14 cellular contexts compared by ENCODE assay signal in genomic region chr19:14082675-14082960, GRCh38. TPM values are rescaled to one million over a fixed set of nuclear protein-coding genes. Genes with fewer than 3 reads are reported as not detected.
DNase-seq lines count a peak whose midpoint lies in the region; ATAC-seq and TF ChIP-seq lines count a peak whose summit lies in the region.
"Had no signal": no experiment of that assay in that cellular context is flagged by ENCODE, and none has a peak within 500 bp of the region (broad histone marks: within the 10 kb centered on the region; RNA-seq: fewer than 3 reads in every experiment).

No MANE protein-coding gene starts in this region.

- no peak overlapping the region for H2AFZ ChIP-seq in DND-41 (ENCODE audit: low read depth, low read length)
- no peak overlapping the region for H2AFZ ChIP-seq in MM.1S (ENCODE audit: low read length)
- no peak overlapping the region for H2AFZ ChIP-seq in trophoblast cell (ENCODE audit: insufficient read depth, low read length, poor library complexity)

- H3K79me2 ChIP-seq in DND-41 (ENCODE audit: insufficient read depth, low read length) (peaks cover 12% of the 10 kb centered on the region), MM.1S (ENCODE audit: low read length) (no peaks in the 10 kb centered on the region; the same call in 1 of the 2 replicates), trophoblast cell (ENCODE audit: control insufficient read depth, insufficient read depth, low read length, poor library complexity) (peaks cover 6% of the 10 kb centered on the region)

- DNase-seq in DND-41 (no peak), MM.1S (no peak), epithelial cell of esophagus (ENCODE audit: low read depth) (no peak), trophoblast cell (no peak), AG20443 (ENCODE audit: low spot score) (no peak), dermis blood vessel endothelial cell (no peak)
- DNase-seq: EL, heart right ventricle, NCI-H187 treated with DMSO at 0.1 percent for 48 hours, RPMI8226 had no signal

- no peak for TF ChIP-seq CTCF in DND-41 (IDR thresholded peaks at IDR 0.05; ENCODE audit: borderline replicate concordance, extremely low read depth, low read length, poor library complexity, severe bottlenecking)
- TF ChIP-seq CTCF in MM.1S (IDR thresholded peaks at IDR 0.05; ENCODE audit: low read length): no peak
- TF ChIP-seq CTCF in epithelial cell of esophagus (IDR thresholded peaks at IDR 0.05; ENCODE audit: insufficient read depth, low read depth, low read length, missing control alignments): no peak

- H3K9ac ChIP-seq in DND-41 (ENCODE audit: low read depth, low read length) (0 out of 2 replicates have a peak overlapping the region, but pooled peaks have one; percentile 70), MM.1S (ENCODE audit: low read length) (no peak overlapping the region), trophoblast cell (ENCODE audit: low read length) (no peak overlapping the region)

- H3K36me3 ChIP-seq in DND-41 (ENCODE audit: insufficient read depth, low read length) (peaks cover 10% of the 10 kb centered on the region; the same call in 1 of the 2 replicates), MM.1S (replicated peaks; ENCODE audit: insufficient read depth, low read length) (no peaks in the 10 kb centered on the region), trophoblast cell (ENCODE audit: control insufficient read depth in 1 of 2, insufficient read depth in 2 of 2, low read length in 2 of 2) (peaks cover 4 to 5% of the 10 kb centered on the region in 2 experiments)
- H3K36me3 ChIP-seq: neutrophil had no signal

- H4K12ac ChIP-seq in trophoblast cell (ENCODE audit: low read depth, low read length): no peak overlapping the region

- H3K4me2 ChIP-seq in DND-41 (ENCODE audit: insufficient read depth, low read length) (peak overlapping the region; percentile 93; the same call in 1 of the 2 replicates), MM.1S (ENCODE audit: low read depth, low read length) (peak overlapping the region; percentile 98; the same call in 1 of the 2 replicates), trophoblast cell (ENCODE audit: low read length) (peak overlapping the region; percentile 96)

- no peaks in the 10 kb centered on the region for H3K9me3 ChIP-seq in DND-41 (ENCODE audit: insufficient read depth, low read length, severe bottlenecking)
- no peaks in the 10 kb centered on the region for H3K9me3 ChIP-seq in MM.1S (replicated peaks; ENCODE audit: insufficient read depth, low read length)
- no peaks in the 10 kb centered on the region for H3K9me3 ChIP-seq in trophoblast cell (ENCODE audit: insufficient read depth, low read depth, low read length)
- H3K9me3 ChIP-seq: heart right ventricle, neutrophil had no signal

- H3K27me3 ChIP-seq in DND-41 (ENCODE audit: insufficient read depth, low read length, poor library complexity): no peaks in the 10 kb centered on the region
- no peaks in the 10 kb centered on the region for H3K27me3 ChIP-seq in MM.1S (replicated peaks; ENCODE audit: insufficient read depth, low read length)
- H3K27me3 ChIP-seq in trophoblast cell (ENCODE audit: insufficient read depth, low read length): no peaks in the 10 kb centered on the region
- H3K27me3 ChIP-seq: heart right ventricle, neutrophil had no signal

- ATAC-seq in DND-41 (ENCODE audit: insufficient read depth, low read depth) (no peak), HG03108 (IDR thresholded peaks at IDR 0.05; ENCODE audit: unreplicated experiment) (no peak), HG03571 (IDR thresholded peaks at IDR 0.05; ENCODE audit: unreplicated experiment) (no peak)

- H3K4me3 ChIP-seq in DND-41 (ENCODE audit: low read depth in 1 of 2, low read length in 2 of 2) (no peak overlapping the region), MM.1S (ENCODE audit: low read length) (no peak overlapping the region), epithelial cell of esophagus (ENCODE audit: low read length) (peak overlapping the region; percentile 73), trophoblast cell (ENCODE audit: low read depth, low read length) (no peak overlapping the region)

- H3K4me1 ChIP-seq in DND-41 (ENCODE audit: insufficient read depth, low read length) (peaks cover 22% of the 10 kb centered on the region), MM.1S (ENCODE audit: low read length) (peaks cover 6% of the 10 kb centered on the region), trophoblast cell (ENCODE audit: control insufficient read depth in 1 of 2, insufficient read depth in 2 of 2, low read length in 2 of 2) (peaks cover 4 to 8% of the 10 kb centered on the region in 2 experiments)

- peaks cover 5% of the 10 kb centered on the region for H3F3A ChIP-seq in MM.1S (ENCODE audit: insufficient read depth, low read length)

- H4K8ac ChIP-seq in trophoblast cell (ENCODE audit: low read depth, low read length): no peak overlapping the region

- H3K27ac ChIP-seq in DND-41 (ENCODE audit: low read length) (no peak overlapping the region), MM.1S (ENCODE audit: low read length) (no peak overlapping the region), trophoblast cell (ENCODE audit: low read depth, low read length) (no peak overlapping the region)

- H3K9me2 ChIP-seq in MM.1S (replicated peaks; ENCODE audit: insufficient read depth, low read length): no peaks in the 10 kb centered on the region

- H4K20me1 ChIP-seq in DND-41 (ENCODE audit: insufficient read depth, low read length) (no peaks in the 10 kb centered on the region), MM.1S (ENCODE audit: insufficient read depth, low read length) (no peaks in the 10 kb centered on the region)

- H3K4ac ChIP-seq in trophoblast cell (ENCODE audit: low read depth, low read length): no peak overlapping the region

- no peak overlapping the region for H2BK12ac ChIP-seq in trophoblast cell (ENCODE audit: low read length)

- H3K79me1 ChIP-seq in trophoblast cell (ENCODE audit: low read length): peaks cover 10% of the 10 kb centered on the region

- H3K23ac ChIP-seq in trophoblast cell (ENCODE audit: low read length): no peak overlapping the region

- WGBS in trophoblast cell (ENCODE audit: extremely low coverage, insufficient coverage, insufficient read length): no CpG with 5 or more reads among the region's 1 CpG

- H2BK120ac ChIP-seq in trophoblast cell (ENCODE audit: insufficient read depth, low read length, poor library complexity): no peak overlapping the region

- H3K14ac ChIP-seq in trophoblast cell (ENCODE audit: low read length): no peak overlapping the region

- H3K18ac ChIP-seq in trophoblast cell (ENCODE audit: low read length): no peak overlapping the region

- H2AK5ac ChIP-seq in trophoblast cell (ENCODE audit: low read length): no peak overlapping the region

- no peak overlapping the region for H2BK5ac ChIP-seq in trophoblast cell (ENCODE audit: low read depth, low read length, poor library complexity)

- H4K91ac ChIP-seq in trophoblast cell (ENCODE audit: low read depth, low read length): no peak overlapping the region

RNA-seq across cellular contexts. Expression of gene C19orf67, which starts 3.0 kb away (rescaled TPM):
- 0.19 TPM in 1 of 2 replicates, not detected in the other for polyA plus RNA-seq in trophoblast cell (2013)
- total RNA-seq in dermis blood vessel endothelial cell: not detected in 2 replicates
- total RNA-seq: H1, heart right ventricle had no signal
- polyA plus RNA-seq: heart right ventricle had no signal

RNA-seq across cellular contexts. Expression of gene SAMD1, which starts 7.9 kb away (rescaled TPM):
- 68.4 and 68.7 TPM in 2 replicates for polyA plus RNA-seq in trophoblast cell (2013)
- 22.3 and 25.2 TPM in 2 replicates for total RNA-seq in dermis blood vessel endothelial cell

RNA-seq across cellular contexts. Expression of gene MISP3, which starts 10.0 kb away (rescaled TPM):
- 10.5 and 10.9 TPM in 2 replicates for polyA plus RNA-seq in trophoblast cell (2013)
- under 0.01 and 0.19 TPM in 2 replicates for total RNA-seq in dermis blood vessel endothelial cell

RNA-seq across cellular contexts. Expression of gene PALM3, which starts 20.7 kb away (rescaled TPM):
- 1.2 and 1.4 TPM in 2 replicates for polyA plus RNA-seq in trophoblast cell (2013)
- total RNA-seq in dermis blood vessel endothelial cell: not detected in 2 replicates

RNA-seq across cellular contexts. Expression of gene PRKACA, which starts 34.9 kb away (rescaled TPM):
- 55.0 and 56.5 TPM in 2 replicates for polyA plus RNA-seq in trophoblast cell (2013)
- 42.7 and 92.6 TPM in 2 replicates for total RNA-seq in dermis blood vessel endothelial cell
